23 cellular contexts compared by ENCODE assay signal in genomic region chr2:77839102-77839501, GRCh38.
A peak's percentile ranks its signal among the peaks of the same experiment; 100 is the strongest.
DNase-seq lines count a peak whose midpoint lies in the region; ATAC-seq, FAIRE-seq and TF ChIP-seq lines count a peak whose summit lies in the region.
"Had no signal": no experiment of that assay in that cellular context is flagged by ENCODE, and none has a peak within 500 bp of the region (broad histone marks: within the 10 kb centered on the region; RNA-seq: fewer than 3 reads in every experiment).

No MANE protein-coding gene starts in this region.

- peak; percentile 63 for FAIRE-seq in kidney (lab: Jason Lieb, UNC)
- FAIRE-seq: A204.1, D721Med, H1 had no signal

- no peaks in the 10 kb centered on the region for H3K79me1 ChIP-seq in trophoblast cell (ENCODE audit: low read length)

- peaks cover 0 to 7% of the 10 kb centered on the region in 2 donors for H3K9me3 ChIP-seq in kidney (ENCODE audit: control insufficient read depth in 1 of 2, low read length in 2 of 2)
- peaks cover 5% of the 10 kb centered on the region for H3K9me3 ChIP-seq in trophoblast cell (ENCODE audit: insufficient read depth, low read depth, low read length)

- H4K8ac ChIP-seq in trophoblast cell (ENCODE audit: low read depth, low read length), result no peak overlapping the region

- H2BK12ac ChIP-seq in trophoblast cell (ENCODE audit: low read length), result no peak overlapping the region

- H3K4me3 ChIP-seq in kidney (ENCODE audit: low read length in 2 of 2) (peak overlapping the region in 1 of 2 donors; percentile 30), trophoblast cell (ENCODE audit: low read depth, low read length) (no peak overlapping the region)

- H3K79me2 ChIP-seq in trophoblast cell (ENCODE audit: control insufficient read depth, insufficient read depth, low read length, poor library complexity), result no peaks in the 10 kb centered on the region

- no peak for DNase-seq in kidney
- no peak for DNase-seq in trophoblast cell
- no peak for DNase-seq in NK-92 (lab: John Stamatoyannopoulos, UW; ENCODE audit: unreplicated experiment)
- no peak for DNase-seq in DMS114 treated with DMSO at 0.1 percent for 48 hours (lab: John Stamatoyannopoulos, UW; ENCODE audit: unreplicated experiment)
- no peak for DNase-seq in sciatic nerve (ENCODE audit: low spot score)
- DNase-seq in activated CD4-positive, alpha-beta T cell treated with anti-CD3 and anti-CD28 coated beads for 48 hours, result no peak
- DNase-seq: EL, GF-D8, KBM-7, NCI-H1092, NCI-H1436 treated with DMSO at 0.1 percent for 48 hours, NCI-H1930, NCI-H345, NCI-H524, NCI-H774, OCI-M1 had no signal

- H3K4me1 ChIP-seq in kidney (ENCODE audit: control insufficient read depth in 1 of 2, insufficient read depth in 1 of 2, low read depth in 1 of 2, low read length in 2 of 2) (peaks cover 0 to 5% of the 10 kb centered on the region in 2 donors), trophoblast cell (ENCODE audit: control insufficient read depth in 1 of 2, insufficient read depth in 2 of 2, low read length in 2 of 2) (no peaks in the 10 kb centered on the region)

- H2BK5ac ChIP-seq in trophoblast cell (ENCODE audit: low read depth, low read length, poor library complexity), result peak overlapping the region; percentile 31

- no peak overlapping the region for H3K9ac ChIP-seq in kidney (ENCODE audit: low read length in 2 of 2)
- H3K9ac ChIP-seq in trophoblast cell (ENCODE audit: low read length), result no peak overlapping the region

- no peak overlapping the region for H2AK5ac ChIP-seq in trophoblast cell (ENCODE audit: low read length)

- no peak overlapping the region for H3K4ac ChIP-seq in trophoblast cell (ENCODE audit: low read depth, low read length)

- H3K27ac ChIP-seq in kidney (ENCODE audit: low read depth in 2 of 2, low read length in 2 of 2), result peak overlapping the region in 1 of 2 donors; percentile 63
- H3K27ac ChIP-seq in trophoblast cell (ENCODE audit: low read depth, low read length), result no peak overlapping the region

- no peak overlapping the region for H4K91ac ChIP-seq in trophoblast cell (ENCODE audit: low read depth, low read length)

- H3K27me3 ChIP-seq in trophoblast cell (ENCODE audit: insufficient read depth, low read length), result no peaks in the 10 kb centered on the region

- no peak overlapping the region for H3K18ac ChIP-seq in trophoblast cell (ENCODE audit: low read length)

- peak; percentile 50 for ATAC-seq in GM18909 (IDR thresholded peaks at IDR 0.05; ENCODE audit: poor library complexity, unreplicated experiment)
- ATAC-seq in HG03432 (IDR thresholded peaks at IDR 0.05; ENCODE audit: unreplicated experiment), result peak; percentile 84
- no peak for ATAC-seq in sciatic nerve
- ATAC-seq: HCT116, Right ventricle myocardium inferior had no signal

- H2BK120ac ChIP-seq in trophoblast cell (ENCODE audit: insufficient read depth, low read length, poor library complexity), result no peak overlapping the region

- no peak overlapping the region for H3K23ac ChIP-seq in trophoblast cell (ENCODE audit: low read length)

- intact Hi-C loops in kidney (cut with DNase I), result no loop called here
- intact Hi-C loops in sciatic nerve (cut with DNase I), result no loop called here

- no peak overlapping the region for H3K4me2 ChIP-seq in trophoblast cell (ENCODE audit: low read length)

- no peak overlapping the region for H4K12ac ChIP-seq in trophoblast cell (ENCODE audit: low read depth, low read length)

- no peak overlapping the region for H3K14ac ChIP-seq in trophoblast cell (ENCODE audit: low read length)

- H3K36me3 ChIP-seq in kidney (ENCODE audit: control insufficient read depth in 1 of 2, insufficient read depth in 2 of 2, low read length in 2 of 2) (no peaks in the 10 kb centered on the region), trophoblast cell (ENCODE audit: control insufficient read depth in 1 of 2, insufficient read depth in 2 of 2, low read length in 2 of 2) (peaks cover 0 to 3% of the 10 kb centered on the region in 2 experiments)

- no peak overlapping the region for H2AFZ ChIP-seq in trophoblast cell (ENCODE audit: insufficient read depth, low read length, poor library complexity)

- no peak for TF ChIP-seq CTCF in kidney (IDR thresholded peaks at IDR 0.05; ENCODE audit: borderline replicate concordance, extremely low read depth, insufficient read depth)
